Comparison of ENCODE assay signal across 7 cellular contexts in genomic region chr4:189707227-189707626, GRCh38.
DNase-seq lines count a peak whose midpoint lies in the region; ATAC-seq and TF ChIP-seq lines count a peak whose summit lies in the region.
"Not testable (repeated sequence)": the region's sequence is repeated elsewhere in the genome, so short reads cannot be mapped to it uniquely, and the experiment has no call there.

No MANE protein-coding gene starts in this region.

- WGBS in esophagus muscularis mucosa: 100% methylated on average over 1 of the region's 1 CpG

- H3K4me3 Mint-ChIP-seq in stimulated activated memory B cell treated with anti-CD40 and anti-IgM and Interleukin-4, amounts not matched to agents 10 μg/mL and 1 μg/mL and 100 μg/mL, for 72 hours: not testable (repeated sequence)

- not testable (repeated sequence) for H2AFZ ChIP-seq in OCI-LY3 (ENCODE audit: low read depth, low read length)

- not testable (repeated sequence) for H3K27me3 Mint-ChIP-seq in stimulated activated memory B cell treated with anti-CD40 and anti-IgM and Interleukin-4, amounts not matched to agents 10 μg/mL and 1 μg/mL and 100 μg/mL, for 72 hours

- H3K9me3 Mint-ChIP-seq in stimulated activated memory B cell treated with anti-CD40 and anti-IgM and Interleukin-4, amounts not matched to agents 10 μg/mL and 1 μg/mL and 100 μg/mL, for 72 hours: not testable (repeated sequence)

- not testable (repeated sequence) for TF ChIP-seq CTCF in OCI-LY3 (IDR thresholded peaks at IDR 0.05; ENCODE audit: low read depth, low read length); esophagus muscularis mucosa (IDR thresholded peaks at IDR 0.05)

- H3K9ac ChIP-seq in OCI-LY3 (ENCODE audit: low read length): not testable (repeated sequence)

- intact Hi-C loops in esophagus muscularis mucosa (cut with DNase I): not testable (repeated sequence)

- H3K9me3 ChIP-seq in OCI-LY3 (ENCODE audit: insufficient read depth, low read length); esophagus muscularis mucosa: not testable (repeated sequence)

- peak; percentile 92 for ATAC-seq in GM18499 (IDR thresholded peaks at IDR 0.05; ENCODE audit: insufficient read depth, unreplicated experiment)
- ATAC-seq in GM21576 (IDR thresholded peaks at IDR 0.05; ENCODE audit: unreplicated experiment): peak; percentile 64
- ATAC-seq in HG03354 (IDR thresholded peaks at IDR 0.05; ENCODE audit: poor library complexity, severe bottlenecking, unreplicated experiment): peak; percentile 70
- peak; percentile 63 for ATAC-seq in HG03565 (IDR thresholded peaks at IDR 0.05; ENCODE audit: unreplicated experiment)
- ATAC-seq in stimulated activated memory B cell treated with anti-CD40 and anti-IgM and Interleukin-4, amounts not matched to agents 10 μg/mL and 1 μg/mL and 100 μg/mL, for 72 hours: peak; percentile 50

- H3K79me2 ChIP-seq in OCI-LY3 (ENCODE audit: low read length): not testable (repeated sequence)

- not testable (repeated sequence) for H3K27ac Mint-ChIP-seq in stimulated activated memory B cell treated with anti-CD40 and anti-IgM and Interleukin-4, amounts not matched to agents 10 μg/mL and 1 μg/mL and 100 μg/mL, for 72 hours

- not testable (repeated sequence) for H3K27me3 ChIP-seq in OCI-LY3 (ENCODE audit: low read depth, low read length); esophagus muscularis mucosa

- not testable (repeated sequence) for H3K36me3 Mint-ChIP-seq in stimulated activated memory B cell treated with anti-CD40 and anti-IgM and Interleukin-4, amounts not matched to agents 10 μg/mL and 1 μg/mL and 100 μg/mL, for 72 hours

- H3K27ac ChIP-seq in OCI-LY3 (ENCODE audit: low read length): peak overlapping the region; percentile 40
- not testable (repeated sequence) for H3K27ac ChIP-seq in esophagus muscularis mucosa (replicated peaks in 1 of 4)

- H3K4me3 ChIP-seq in OCI-LY3 (ENCODE audit: low read length); esophagus muscularis mucosa: not testable (repeated sequence)

- not testable (repeated sequence) for H3K4me1 ChIP-seq in OCI-LY3 (ENCODE audit: low read length); esophagus muscularis mucosa

- peak overlapping the region; percentile 14; the same call in 1 of the 2 replicates for H3K4me2 ChIP-seq in OCI-LY3 (ENCODE audit: low read length)

- H4K20me1 ChIP-seq in OCI-LY3 (ENCODE audit: insufficient read depth, low read length): not testable (repeated sequence)

- TF ChIP-seq EP300 in esophagus muscularis mucosa (IDR thresholded peaks at IDR 0.05): not testable (repeated sequence)

- H3K36me3 ChIP-seq in OCI-LY3 (replicated peaks; ENCODE audit: low read depth, low read length); esophagus muscularis mucosa: not testable (repeated sequence)

- DNase-seq in esophagus muscularis mucosa (ENCODE audit: extremely low spot score): peak; percentile 37

- not testable (repeated sequence) for TF ChIP-seq POLR2A in esophagus muscularis mucosa (IDR thresholded peaks at IDR 0.05; ENCODE audit: low read depth)

- not testable (repeated sequence) for H3K4me1 Mint-ChIP-seq in stimulated activated memory B cell treated with anti-CD40 and anti-IgM and Interleukin-4, amounts not matched to agents 10 μg/mL and 1 μg/mL and 100 μg/mL, for 72 hours
